In the genomic region with DNA sequence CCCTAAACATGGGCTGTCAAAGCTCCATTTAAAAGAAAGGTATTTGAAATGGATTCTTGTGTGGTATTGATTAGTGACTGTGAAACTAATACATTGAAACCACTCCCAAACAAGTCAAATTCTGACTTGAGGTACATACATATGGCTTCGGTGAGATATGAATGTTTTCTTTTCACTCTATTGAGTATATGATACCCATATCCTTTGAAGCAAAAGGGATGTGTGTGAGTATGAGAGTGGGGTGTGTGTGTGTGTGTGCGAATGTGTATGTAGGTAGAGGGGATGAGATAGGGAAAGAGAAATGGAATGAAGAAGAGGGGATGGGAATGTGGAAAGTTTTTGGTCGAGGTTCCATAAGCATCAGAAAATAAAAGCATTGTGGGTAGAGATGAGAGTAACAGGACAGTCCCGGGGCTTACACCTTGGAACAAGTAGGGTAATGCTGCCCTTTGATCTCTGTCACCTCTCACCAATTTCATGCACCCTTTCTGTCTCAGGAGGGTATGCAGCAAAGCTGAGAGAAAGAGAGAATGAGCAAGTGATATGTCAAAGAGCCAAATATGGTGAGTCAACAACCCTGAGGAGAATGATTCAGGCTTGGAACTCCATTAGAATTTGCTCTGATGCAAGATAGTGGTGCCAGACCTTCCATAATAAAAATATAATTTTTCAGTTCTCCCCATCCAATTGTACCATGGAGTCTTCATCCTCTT, we compare ENCODE assay signal across 1 cellular context.
TF ChIP-seq lines count a peak whose summit lies in the region.

No MANE protein-coding gene starts in this region.

TF ChIP-seq in WTC11, 78 proteins besides CTCF, POLR2A, EP300 and RAD21 (continued from another document):
- TF ChIP-seq, protein P1, sequence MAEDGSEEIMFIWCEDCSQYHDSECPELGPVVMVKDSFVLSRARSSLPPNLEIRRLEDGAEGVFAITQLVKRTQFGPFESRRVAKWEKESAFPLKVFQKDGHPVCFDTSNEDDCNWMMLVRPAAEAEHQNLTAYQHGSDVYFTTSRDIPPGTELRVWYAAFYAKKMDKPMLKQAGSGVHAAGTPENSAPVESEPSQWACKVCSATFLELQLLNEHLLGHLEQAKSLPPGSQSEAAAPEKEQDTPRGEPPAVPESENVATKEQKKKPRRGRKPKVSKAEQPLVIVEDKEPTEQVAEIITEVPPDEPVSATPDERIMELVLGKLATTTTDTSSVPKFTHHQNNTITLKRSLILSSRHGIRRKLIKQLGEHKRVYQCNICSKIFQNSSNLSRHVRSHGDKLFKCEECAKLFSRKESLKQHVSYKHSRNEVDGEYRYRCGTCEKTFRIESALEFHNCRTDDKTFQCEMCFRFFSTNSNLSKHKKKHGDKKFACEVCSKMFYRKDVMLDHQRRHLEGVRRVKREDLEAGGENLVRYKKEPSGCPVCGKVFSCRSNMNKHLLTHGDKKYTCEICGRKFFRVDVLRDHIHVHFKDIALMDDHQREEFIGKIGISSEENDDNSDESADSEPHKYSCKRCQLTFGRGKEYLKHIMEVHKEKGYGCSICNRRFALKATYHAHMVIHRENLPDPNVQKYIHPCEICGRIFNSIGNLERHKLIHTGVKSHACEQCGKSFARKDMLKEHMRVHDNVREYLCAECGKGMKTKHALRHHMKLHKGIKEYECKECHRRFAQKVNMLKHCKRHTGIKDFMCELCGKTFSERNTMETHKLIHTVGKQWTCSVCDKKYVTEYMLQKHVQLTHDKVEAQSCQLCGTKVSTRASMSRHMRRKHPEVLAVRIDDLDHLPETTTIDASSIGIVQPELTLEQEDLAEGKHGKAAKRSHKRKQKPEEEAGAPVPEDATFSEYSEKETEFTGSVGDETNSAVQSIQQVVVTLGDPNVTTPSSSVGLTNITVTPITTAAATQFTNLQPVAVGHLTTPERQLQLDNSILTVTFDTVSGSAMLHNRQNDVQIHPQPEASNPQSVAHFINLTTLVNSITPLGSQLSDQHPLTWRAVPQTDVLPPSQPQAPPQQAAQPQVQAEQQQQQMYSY (CRISPR knock-in tag; IDR thresholded peaks at IDR 0.05), result no peak
- TF ChIP-seq CBFB (CRISPR knock-in tag; IDR thresholded peaks at IDR 0.05; ENCODE audit: low read depth) (no peak), OVOL2 (CRISPR knock-in tag; IDR thresholded peaks at IDR 0.05; ENCODE audit: borderline replicate concordance) (no peak), JUN (CRISPR knock-in tag; IDR thresholded peaks at IDR 0.05) (no peak), IRF2 (CRISPR knock-in tag; IDR thresholded peaks at IDR 0.05; ENCODE audit: borderline replicate concordance, low read depth) (no peak), ZNF219 (CRISPR knock-in tag; IDR thresholded peaks at IDR 0.05; ENCODE audit: borderline replicate concordance) (no peak)
TF ChIP-seq in WTC11: peak in this region for 0.
